17 cellular contexts compared by ENCODE assay signal in the genomic region with DNA sequence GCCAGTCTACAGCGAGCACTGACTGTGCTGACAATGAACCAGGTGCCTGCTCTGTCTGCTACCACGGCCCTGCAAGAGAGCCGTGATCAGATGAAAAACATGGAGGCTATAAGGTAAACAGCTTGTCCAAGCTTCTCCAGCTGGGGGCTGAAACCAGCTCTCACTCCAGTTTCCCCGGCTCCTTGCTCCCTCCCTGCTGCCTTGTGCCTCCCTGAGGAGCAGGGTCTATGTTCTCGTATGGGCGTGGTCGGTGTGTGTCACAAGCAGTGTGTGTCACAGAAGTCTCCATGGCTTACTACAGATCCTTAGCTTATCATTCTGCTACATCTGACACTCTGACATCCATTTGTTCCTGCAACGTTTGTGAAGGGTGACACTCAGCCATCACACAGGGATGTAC. TPM values are rescaled to one million over a fixed set of nuclear protein-coding genes. Genes with fewer than 3 reads are reported as not detected.
DNase-seq lines count a peak whose midpoint lies in the region; ATAC-seq, FAIRE-seq and TF ChIP-seq lines count a peak whose summit lies in the region.
"Had no signal": no experiment of that assay in that cellular context is flagged by ENCODE, and none has a peak within 500 bp of the region (broad histone marks: within the 10 kb centered on the region; RNA-seq: fewer than 3 reads in every experiment).

No MANE protein-coding gene starts in this region.

- peaks cover 12% of the 10 kb centered on the region for H3K36me3 Mint-ChIP-seq in activated CD8-positive, alpha-beta memory T cell treated with anti-CD3 and anti-CD28 coated beads, Interleukin-2, amount 10 ng/mL, durations not matched to agents 7 days and 5 days

- no peaks in the 10 kb centered on the region for H3K4me1 ChIP-seq in kidney (ENCODE audit: control insufficient read depth in 1 of 2, insufficient read depth in 1 of 2, low read depth in 1 of 2, low read length in 2 of 2)

- H3K9ac ChIP-seq in kidney (ENCODE audit: low read length in 2 of 2) = no peak overlapping the region
- H3K9ac ChIP-seq: SK-N-SH had no signal

- FAIRE-seq in HTR-8/SVneo (lab: Jason Lieb, UNC) = peak; percentile 85
- no peak for FAIRE-seq in kidney (lab: Jason Lieb, UNC)

- no peak overlapping the region for H3K27ac ChIP-seq in kidney (ENCODE audit: low read depth in 2 of 2, low read length in 2 of 2)
- H3K27ac ChIP-seq: 22Rv1 had no signal

- H3K4me3 ChIP-seq in kidney (ENCODE audit: low read length in 2 of 2) = no peak overlapping the region

- intact Hi-C loops in kidney (cut with DNase I) = no loop called here

- no peaks in the 10 kb centered on the region for H3K36me3 ChIP-seq in kidney (ENCODE audit: control insufficient read depth in 1 of 2, insufficient read depth in 2 of 2, low read length in 2 of 2)

- peak; percentile 39 for DNase-seq in activated CD8-positive, alpha-beta memory T cell treated with anti-CD3 and anti-CD28 coated beads, Interleukin-2, amount 10 ng/mL, durations not matched to agents 7 days and 5 days
- no peak for DNase-seq in activated CD8-positive, alpha-beta memory T cell treated with anti-CD3 and anti-CD28 coated beads for 24 hours
- DNase-seq in HTR-8/SVneo (ENCODE audit: insufficient read length, low spot score) = no peak
- peak; percentile 23 for DNase-seq in kidney
- no peak for DNase-seq in NCI-H2081 (lab: John Stamatoyannopoulos, UW)
- DNase-seq in NCI-H2107 treated with DMSO at 0.1 percent for 48 hours (lab: John Stamatoyannopoulos, UW; ENCODE audit: unreplicated experiment) = no peak
- DNase-seq in kidney tubule cell (ENCODE audit: low spot score) = no peak
- DNase-seq: DND-41, GDM1, KG1, NCI-H2227 treated with DMSO at 0.1 percent for 48 hours, NCI-H524, SHP77 had no signal

- no peak overlapping the region for H3K4me3 Mint-ChIP-seq in activated CD8-positive, alpha-beta memory T cell treated with anti-CD3 and anti-CD28 coated beads, Interleukin-2, amount 10 ng/mL, durations not matched to agents 7 days and 5 days

- no peak overlapping the region for H3K27ac Mint-ChIP-seq in activated CD8-positive, alpha-beta memory T cell treated with anti-CD3 and anti-CD28 coated beads, Interleukin-2, amount 10 ng/mL, durations not matched to agents 7 days and 5 days

- CTCF ChIA-PET in activated CD8-positive, alpha-beta memory T cell treated with anti-CD3 and anti-CD28 coated beads, Interleukin-2, amount 10 ng/mL, durations not matched to agents 7 days and 5 days (lab: Charles Lee) = interaction anchor here (2.5 to 4.0 kb wide), 3 partner anchors 9 to 24 kb away, joined by 7 to 21 read pairs (median 19); no protein-coding TSS in a partner anchor

- no peaks in the 10 kb centered on the region for H3K9me3 ChIP-seq in kidney (ENCODE audit: control insufficient read depth in 1 of 2, low read length in 2 of 2)
- H3K9me3 ChIP-seq: SK-N-SH had no signal

- H3K9me3 Mint-ChIP-seq in activated CD8-positive, alpha-beta memory T cell treated with anti-CD3 and anti-CD28 coated beads, Interleukin-2, amount 10 ng/mL, durations not matched to agents 7 days and 5 days (ENCODE audit: low read depth) = no peaks in the 10 kb centered on the region

- TF ChIP-seq CTCF in kidney (IDR thresholded peaks at IDR 0.05; ENCODE audit: borderline replicate concordance, extremely low read depth, insufficient read depth) = no peak

- no peaks in the 10 kb centered on the region for H3K4me1 Mint-ChIP-seq in activated CD8-positive, alpha-beta memory T cell treated with anti-CD3 and anti-CD28 coated beads, Interleukin-2, amount 10 ng/mL, durations not matched to agents 7 days and 5 days

- no peak for ATAC-seq in activated CD8-positive, alpha-beta memory T cell treated with anti-CD3 and anti-CD28 coated beads, Interleukin-2, amount 10 ng/mL, durations not matched to agents 7 days and 5 days
- no peak for ATAC-seq in HG03175 (IDR thresholded peaks at IDR 0.05; ENCODE audit: unreplicated experiment)
- ATAC-seq: Panc1 had no signal

- H3K27me3 Mint-ChIP-seq in activated CD8-positive, alpha-beta memory T cell treated with anti-CD3 and anti-CD28 coated beads, Interleukin-2, amount 10 ng/mL, durations not matched to agents 7 days and 5 days = no peaks in the 10 kb centered on the region

RNA-seq across cellular contexts. Expression of a gene that starts 54.6 kb away (rescaled TPM):
- total RNA-seq in activated CD8-positive, alpha-beta memory T cell treated with anti-CD3 and anti-CD28 coated beads, Interleukin-2, amount 10 ng/mL, durations not matched to agents 7 days and 5 days = 10 to 100 TPM; 38.0 to 39.7 TPM
- 20.0 TPM for total RNA-seq in kidney
- polyA plus RNA-seq in kidney (ENCODE audit: insufficient read depth, low read depth, low replicate concordance) = 4.8 TPM

Comparison
In these comparisons a context has a peak if more than half of its experiments do, and no peak if none do; other contexts are left out.
1. DNase-seq: peak in activated CD8-positive, alpha-beta memory T cell treated with anti-CD3 and anti-CD28 coated beads, Interleukin-2, amount 10 ng/mL, durations not matched to agents 7 days and 5 days (single experiment) and kidney (single experiment); none in activated CD8-positive, alpha-beta memory T cell treated with anti-CD3 and anti-CD28 coated beads for 24 hours (single experiment), HTR-8/SVneo (single experiment), NCI-H2081 (0 of 2), NCI-H2107 treated with DMSO at 0.1 percent for 48 hours (single experiment) and kidney tubule cell (single experiment).